1 cellular context compared by ENCODE assay signal in the genomic region with DNA sequence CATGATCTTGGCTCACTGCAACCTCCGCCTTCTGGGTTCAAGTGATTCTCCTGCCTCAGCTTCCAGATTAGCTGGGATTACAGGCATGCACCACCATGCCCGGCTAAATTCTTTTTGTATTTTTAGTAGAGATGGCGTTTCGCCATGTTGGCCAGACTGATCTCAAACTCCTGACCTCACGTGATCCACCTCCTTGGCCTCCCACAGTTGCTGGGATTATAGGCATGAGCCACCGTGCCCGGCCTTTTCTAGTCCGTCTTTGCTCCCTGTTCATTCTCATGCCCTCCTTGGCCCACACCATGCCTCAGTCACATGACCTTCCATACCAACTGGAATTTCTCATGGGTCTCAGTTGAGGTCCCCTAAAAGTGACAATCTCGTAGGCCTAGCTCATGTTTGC.
TF ChIP-seq lines count a peak whose summit lies in the region.

No MANE protein-coding gene starts in this region.

TF ChIP-seq in GM23338, 12 proteins besides CTCF, POLR2A, EP300 and RAD21 (continued from another document):
- TF ChIP-seq ZNF331 (CRISPR knock-in tag; IDR thresholded peaks at IDR 0.05; ENCODE audit: low read depth), result no peak
